In the genomic region with DNA sequence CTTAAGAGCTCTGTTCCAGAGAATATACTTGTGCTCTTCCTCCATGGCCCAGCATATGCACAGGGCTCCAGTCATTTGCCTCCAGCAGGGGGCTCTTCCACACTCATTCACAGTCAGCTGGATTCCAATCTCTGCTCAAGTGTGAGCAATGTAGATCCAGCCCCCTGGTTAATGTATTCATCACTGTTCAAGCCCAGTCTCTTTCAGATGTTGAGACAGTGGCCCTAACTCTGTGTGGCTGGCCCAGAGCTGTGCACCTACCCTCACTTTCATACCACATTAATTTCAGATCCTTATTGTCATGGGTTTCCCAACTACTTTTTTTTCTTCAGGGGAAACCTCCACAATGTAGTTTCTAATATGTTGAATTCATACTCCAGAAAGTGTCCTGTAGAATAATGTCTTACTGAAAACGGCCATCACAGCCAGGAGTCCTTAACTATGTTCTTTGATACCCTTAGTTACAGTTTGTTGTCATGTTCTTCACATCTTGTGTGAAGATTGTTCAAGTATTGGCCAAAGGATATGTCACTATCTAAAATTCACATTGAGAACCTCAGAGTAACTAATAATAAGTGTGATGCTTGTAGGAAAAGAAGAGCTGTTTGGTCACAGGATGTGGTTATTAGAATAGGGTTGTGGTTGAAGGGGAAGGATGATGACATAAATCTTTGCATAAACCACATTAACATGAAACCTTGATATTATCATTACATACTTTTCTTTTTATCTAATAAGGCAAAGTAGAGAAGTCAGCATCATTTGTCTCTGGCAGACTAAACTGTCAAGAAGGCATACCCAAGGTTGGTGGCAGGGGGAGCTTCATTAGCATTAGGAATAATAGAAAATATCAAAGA, we compare ENCODE assay signal across 8 cellular contexts. TPM values are rescaled to one million over a fixed set of nuclear protein-coding genes. Genes with fewer than 3 reads are reported as not detected.
DNase-seq lines count a peak whose midpoint lies in the region; ATAC-seq and TF ChIP-seq lines count a peak whose summit lies in the region.

No MANE protein-coding gene starts in this region.

- H3K9me3 ChIP-seq in A673 (ENCODE audit: low read depth, low read length, poor library complexity, severe bottlenecking), result no peaks in the 10 kb centered on the region

- no TSS peak for BruUV-seq in A673 (replicated peaks; lab: Mats Ljungman, UMichigan)

- peaks cover 20% of the 10 kb centered on the region for H3K36me3 Mint-ChIP-seq in activated T-helper 2 cell treated with anti-CD3 and anti-CD28 coated beads, Interferon-gamma antibody, Interleukin-2, Interleukin-4, amounts not matched to agents 10 μg/mL and 5 μg/mL and 100 μg/mL, durations not matched to agents 14 hours and 24 hours and 36 hours (ENCODE audit: low read depth)

- peak overlapping the region; percentile 54 for H3K4me3 Mint-ChIP-seq in activated T-helper 2 cell treated with anti-CD3 and anti-CD28 coated beads, Interferon-gamma antibody, Interleukin-2, Interleukin-4, amounts not matched to agents 10 μg/mL and 5 μg/mL and 100 μg/mL, durations not matched to agents 14 hours and 24 hours and 36 hours (ENCODE audit: low read depth)

- H3K27ac ChIP-seq in A673 (ENCODE audit: low read depth, low read length, poor library complexity, severe bottlenecking), result no peak overlapping the region

- peaks cover 52% of the 10 kb centered on the region for H3K4me1 Mint-ChIP-seq in activated T-helper 2 cell treated with anti-CD3 and anti-CD28 coated beads, Interferon-gamma antibody, Interleukin-2, Interleukin-4, amounts not matched to agents 10 μg/mL and 5 μg/mL and 100 μg/mL, durations not matched to agents 14 hours and 24 hours and 36 hours (ENCODE audit: low read depth)

- ATAC-seq in GM18517 (IDR thresholded peaks at IDR 0.05; ENCODE audit: unreplicated experiment) (peak; percentile 77), HG02870 (IDR thresholded peaks at IDR 0.05; ENCODE audit: unreplicated experiment) (peak; percentile 73)

- CTCF ChIA-PET in A673 (lab: Charles Lee), result interaction anchor here (1.2 to 1.5 kb wide), 3 partner anchors 78 to 245 kb away, joined by 3 to 12 read pairs (median 6); no protein-coding TSS in a partner anchor

- DNase-seq in A673 (ENCODE audit: low spot score), result peak; percentile 73
- DNase-seq in NOMO-1 treated with dmso at 0.1 percent for 144 hours (lab: John Stamatoyannopoulos, UW; ENCODE audit: unreplicated experiment), result peak; percentile 66
- DNase-seq in activated T-helper 2 cell treated with anti-CD3 and anti-CD28 coated beads, Interferon-gamma antibody, Interleukin-2, Interleukin-4, amounts not matched to agents 10 μg/mL and 5 μg/mL and 100 μg/mL, durations not matched to agents 14 hours and 24 hours and 36 hours (ENCODE audit: low spot score), result peak; percentile 31
- peak; percentile 9 for DNase-seq in hepatic stellate cell (ENCODE audit: low spot score)
- DNase-seq in stimulated activated CD4-positive, alpha-beta T cell treated with anti-CD3 and anti-CD28 coated beads, Interleukin-4, amount 100 ng/mL, for 4 hours, result peak; percentile 30 to 48
- no peak for DNase-seq in NCI-H2107 treated with DMSO at 0.1 percent for 48 hours (lab: John Stamatoyannopoulos, UW; ENCODE audit: unreplicated experiment)

- H3K27me3 Mint-ChIP-seq in activated T-helper 2 cell treated with anti-CD3 and anti-CD28 coated beads, Interferon-gamma antibody, Interleukin-2, Interleukin-4, amounts not matched to agents 10 μg/mL and 5 μg/mL and 100 μg/mL, durations not matched to agents 14 hours and 24 hours and 36 hours (ENCODE audit: low read depth), result no peaks in the 10 kb centered on the region

- intact Hi-C loops in A673 (cut with micrococcal nuclease; ENCODE audit: unreplicated experiment), result loop anchor here (5.0 kb wide), 1 partner anchor 165 kb away; no protein-coding TSS in a partner anchor
- intact Hi-C loops in activated T-helper 2 cell treated with anti-CD3 and anti-CD28 coated beads, Interferon-gamma antibody, Interleukin-2, Interleukin-4, amounts not matched to agents 10 μg/mL and 5 μg/mL and 100 μg/mL, durations not matched to agents 14 hours and 24 hours and 36 hours (cut with micrococcal nuclease), result loop anchor here (1.0 to 2.0 kb wide), 3 partner anchors 12 to 63 kb away; a partner anchor contains a TSS

- no peaks in the 10 kb centered on the region for H3K36me3 ChIP-seq in A673 (ENCODE audit: insufficient read depth, low read length, poor library complexity, severe bottlenecking)

- no peaks in the 10 kb centered on the region for H3K4me1 ChIP-seq in A673 (ENCODE audit: insufficient read depth, low read length, poor library complexity, severe bottlenecking)

- peak overlapping the region; percentile 85 for H3K27ac Mint-ChIP-seq in activated T-helper 2 cell treated with anti-CD3 and anti-CD28 coated beads, Interferon-gamma antibody, Interleukin-2, Interleukin-4, amounts not matched to agents 10 μg/mL and 5 μg/mL and 100 μg/mL, durations not matched to agents 14 hours and 24 hours and 36 hours

- peak; percentile 64 for TF ChIP-seq CTCF in A673 (conservative IDR thresholded peaks at IDR 0.05; ENCODE audit: low read depth, low read length)

- no peak overlapping the region for H3K4me3 ChIP-seq in A673 (ENCODE audit: low read depth, low read length, poor library complexity, severe bottlenecking)

- peaks cover 18% of the 10 kb centered on the region for H3K9me3 Mint-ChIP-seq in activated T-helper 2 cell treated with anti-CD3 and anti-CD28 coated beads, Interferon-gamma antibody, Interleukin-2, Interleukin-4, amounts not matched to agents 10 μg/mL and 5 μg/mL and 100 μg/mL, durations not matched to agents 14 hours and 24 hours and 36 hours

- H3K27me3 ChIP-seq in A673 (replicated peaks; ENCODE audit: insufficient read depth, low read depth, low read length, poor library complexity), result no peaks in the 10 kb centered on the region

- POLR2A ChIA-PET in A673 (lab: Charles Lee; ENCODE audit: low non-redundant PET), result no interaction called here

RNA-seq across cellular contexts. Expression of a gene that starts 14.4 kb away (rescaled TPM):
- not detected in 2 replicates for total RNA-seq in A673 (2021)
- total RNA-seq in activated T-helper 2 cell treated with anti-CD3 and anti-CD28 coated beads, Interferon-gamma antibody, Interleukin-2, Interleukin-4, amounts not matched to agents 10 μg/mL and 5 μg/mL and 100 μg/mL, durations not matched to agents 14 hours and 24 hours and 36 hours, result 5.0 and 6.3 TPM in 2 replicates

RNA-seq across cellular contexts. Expression of a gene that starts 33.1 kb away (rescaled TPM):
- not detected in 2 replicates for total RNA-seq in A673 (2021)
- 22.9 and 27.2 TPM in 2 replicates for total RNA-seq in activated T-helper 2 cell treated with anti-CD3 and anti-CD28 coated beads, Interferon-gamma antibody, Interleukin-2, Interleukin-4, amounts not matched to agents 10 μg/mL and 5 μg/mL and 100 μg/mL, durations not matched to agents 14 hours and 24 hours and 36 hours

RNA-seq across cellular contexts. Expression of a gene that starts 43.7 kb away (rescaled TPM):
- total RNA-seq in A673 (2021), result not detected in 2 replicates
- 1.6 and 2.7 TPM in 2 replicates for total RNA-seq in activated T-helper 2 cell treated with anti-CD3 and anti-CD28 coated beads, Interferon-gamma antibody, Interleukin-2, Interleukin-4, amounts not matched to agents 10 μg/mL and 5 μg/mL and 100 μg/mL, durations not matched to agents 14 hours and 24 hours and 36 hours

Comparison
In these comparisons a context has a peak if more than half of its experiments do, and no peak if none do; other contexts are left out.
1. RNA of a gene that starts 33.1 kb away (total RNA-seq): 22.9 to 27.2 TPM in activated T-helper 2 cell treated with anti-CD3 and anti-CD28 coated beads, Interferon-gamma antibody, Interleukin-2, Interleukin-4, amounts not matched to agents 10 μg/mL and 5 μg/mL and 100 μg/mL, durations not matched to agents 14 hours and 24 hours and 36 hours; not detected in A673; every median in the first group is over 10 times any median in the second.